ENCODE assay signal across 9 cellular contexts in the genomic region with DNA sequence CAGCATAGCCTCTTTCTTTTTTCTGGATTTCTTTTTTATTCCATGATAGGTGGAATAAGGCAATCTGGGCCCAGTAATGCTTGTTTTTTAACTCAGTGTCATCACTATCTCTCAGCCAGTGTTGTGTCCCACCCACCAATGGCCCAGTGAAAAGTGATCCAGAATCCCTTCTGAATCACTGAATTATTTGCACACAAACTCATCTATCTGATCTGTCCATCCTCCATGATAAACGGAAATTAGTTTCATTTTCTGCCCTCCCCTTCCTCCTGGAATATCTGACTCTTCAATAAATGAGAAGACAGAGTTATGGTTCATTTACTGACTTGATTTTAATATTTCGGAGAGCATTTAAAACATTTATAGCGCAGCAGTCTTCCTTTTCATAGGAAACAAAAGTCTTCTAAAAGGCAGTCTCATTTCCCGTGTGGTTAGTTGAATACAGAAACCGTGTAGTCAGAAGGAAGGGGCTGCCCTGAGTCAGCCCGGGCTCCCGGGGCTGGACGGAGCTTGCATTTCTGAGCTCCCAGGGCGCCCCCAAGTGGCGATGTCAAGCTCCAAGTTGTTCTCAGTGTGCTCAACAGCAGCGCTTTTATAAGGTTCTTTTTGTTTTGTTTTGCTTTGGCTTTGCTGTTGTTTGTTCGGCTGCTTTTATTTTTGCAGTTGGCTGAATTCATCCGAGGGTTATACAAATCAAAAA. TPM values are rescaled to one million over a fixed set of nuclear protein-coding genes. Genes with fewer than 3 reads are reported as not detected.
DNase-seq lines count a peak whose midpoint lies in the region; ATAC-seq and TF ChIP-seq lines count a peak whose summit lies in the region.
"Not testable (repeated sequence)": the region's sequence is repeated elsewhere in the genome, so short reads cannot be mapped to it uniquely, and the experiment has no call there.
"Had no signal": no experiment of that assay in that cellular context is flagged by ENCODE, and none has a peak within 500 bp of the region (broad histone marks: within the 10 kb centered on the region; RNA-seq: fewer than 3 reads in every experiment).

No MANE protein-coding gene starts in this region.

- peak; percentile 46 to 48 for DNase-seq in Caco-2
- DNase-seq in T-helper 2 cell treated with Interferon-gamma antibody and Interleukin-4, amounts not matched to agents 5 μg/mL and 100 μg/mL, for 36 hours (ENCODE audit: low spot score) = peak; percentile 11
- peak; percentile 57 for DNase-seq in activated naive CD8-positive, alpha-beta T cell treated with anti-CD3 and anti-CD28 coated beads, Interleukin-2, amount 10 ng/mL, durations not matched to agents 7 days and 5 days
- DNase-seq in left lobe of liver (ENCODE audit: low spot score) = not testable (repeated sequence)
- peak; percentile 10 to 12 for DNase-seq in stimulated activated CD8-positive, alpha-beta memory T cell treated with anti-CD3 and anti-CD28 coated beads, Interleukin-2, amount 100 ng/mL, for 48 hours (ENCODE audit: low read depth in 2 of 2)

- CTCF ChIA-PET in Caco-2 (lab: Charles Lee) = not testable (repeated sequence)

- not testable (repeated sequence) for H3K9me3 Mint-ChIP-seq in Caco-2 (ENCODE audit: unreplicated experiment); T-helper 2 cell treated with Interferon-gamma antibody and Interleukin-4, amounts not matched to agents 5 μg/mL and 100 μg/mL, for 36 hours; activated naive CD8-positive, alpha-beta T cell treated with anti-CD3 and anti-CD28 coated beads, Interleukin-2, amount 10 ng/mL, durations not matched to agents 7 days and 5 days

- not testable (repeated sequence) for H3K36me3 Mint-ChIP-seq in Caco-2 (ENCODE audit: insufficient read depth, unreplicated experiment); T-helper 2 cell treated with Interferon-gamma antibody and Interleukin-4, amounts not matched to agents 5 μg/mL and 100 μg/mL, for 36 hours (ENCODE audit: low read depth); activated naive CD8-positive, alpha-beta T cell treated with anti-CD3 and anti-CD28 coated beads, Interleukin-2, amount 10 ng/mL, durations not matched to agents 7 days and 5 days

- not testable (repeated sequence) for BruUV-seq in Caco-2 (replicated peaks; lab: Mats Ljungman, UMichigan)

- H3K4me3 Mint-ChIP-seq in Caco-2 (ENCODE audit: unreplicated experiment); T-helper 2 cell treated with Interferon-gamma antibody and Interleukin-4, amounts not matched to agents 5 μg/mL and 100 μg/mL, for 36 hours; activated naive CD8-positive, alpha-beta T cell treated with anti-CD3 and anti-CD28 coated beads, Interleukin-2, amount 10 ng/mL, durations not matched to agents 7 days and 5 days: not testable (repeated sequence)

- not testable (repeated sequence) for H3K36me3 ChIP-seq in Caco-2 (ENCODE audit: control insufficient read depth, insufficient read depth, low read length)

- ATAC-seq in GM19043 (IDR thresholded peaks at IDR 0.05; ENCODE audit: low read depth, unreplicated experiment) (peak; percentile 92), HG02571 (IDR thresholded peaks at IDR 0.05; ENCODE audit: unreplicated experiment) (peak; percentile 84), HG03342 (IDR thresholded peaks at IDR 0.05; ENCODE audit: unreplicated experiment) (peak; percentile 91), left lobe of liver (peak; percentile 96)
- ATAC-seq in activated naive CD8-positive, alpha-beta T cell treated with anti-CD3 and anti-CD28 coated beads, Interleukin-2, amount 10 ng/mL, durations not matched to agents 7 days and 5 days (ENCODE audit: low read depth) = peak; percentile 99

- not testable (repeated sequence) for TF ChIP-seq CTCF in Caco-2 (IDR thresholded peaks at IDR 0.05; ENCODE audit: insufficient read depth in 1 of 2, low read depth in 1 of 2, low read length in 1 of 2, severe bottlenecking in 1 of 2, unreplicated experiment in 1 of 2)

- not testable (repeated sequence) for H3K4me1 ChIP-seq in Caco-2

- POLR2A ChIA-PET in Caco-2 (lab: Charles Lee); activated naive CD8-positive, alpha-beta T cell treated with anti-CD3 and anti-CD28 coated beads, Interleukin-2, amount 10 ng/mL, durations not matched to agents 7 days and 5 days (lab: Charles Lee): not testable (repeated sequence)

- not testable (repeated sequence) for H3K4me3 ChIP-seq in Caco-2 (ENCODE audit: low read depth, low read length)

- not testable (repeated sequence) for H3K27ac Mint-ChIP-seq in Caco-2 (ENCODE audit: unreplicated experiment); T-helper 2 cell treated with Interferon-gamma antibody and Interleukin-4, amounts not matched to agents 5 μg/mL and 100 μg/mL, for 36 hours; activated naive CD8-positive, alpha-beta T cell treated with anti-CD3 and anti-CD28 coated beads, Interleukin-2, amount 10 ng/mL, durations not matched to agents 7 days and 5 days

- not testable (repeated sequence) for H3K4me1 Mint-ChIP-seq in Caco-2 (ENCODE audit: low read depth, unreplicated experiment); T-helper 2 cell treated with Interferon-gamma antibody and Interleukin-4, amounts not matched to agents 5 μg/mL and 100 μg/mL, for 36 hours (ENCODE audit: low read depth); activated naive CD8-positive, alpha-beta T cell treated with anti-CD3 and anti-CD28 coated beads, Interleukin-2, amount 10 ng/mL, durations not matched to agents 7 days and 5 days

- not testable (repeated sequence) for H3K9me3 ChIP-seq in Caco-2

- intact Hi-C loops in Caco-2 (cut with micrococcal nuclease; ENCODE audit: unreplicated experiment) = not testable (repeated sequence)

- not testable (repeated sequence) for H3K27me3 Mint-ChIP-seq in Caco-2 (ENCODE audit: insufficient read depth, unreplicated experiment); T-helper 2 cell treated with Interferon-gamma antibody and Interleukin-4, amounts not matched to agents 5 μg/mL and 100 μg/mL, for 36 hours (ENCODE audit: low read depth); activated naive CD8-positive, alpha-beta T cell treated with anti-CD3 and anti-CD28 coated beads, Interleukin-2, amount 10 ng/mL, durations not matched to agents 7 days and 5 days

- H3K27me3 ChIP-seq in Caco-2 (replicated peaks; ENCODE audit: control insufficient read depth, insufficient read depth, low read length) = not testable (repeated sequence)

RNA-seq across cellular contexts. Expression of gene DPP6, which starts 12.6 kb away (rescaled TPM):
- total RNA-seq in Caco-2 (2022) (not detected in 2 replicates), left lobe of liver (not detected)
- not detected for total RNA-seq in activated naive CD8-positive, alpha-beta T cell treated with anti-CD3 and anti-CD28 coated beads, Interleukin-2, amount 10 ng/mL, durations not matched to agents 7 days and 5 days
- total RNA-seq: LHCN-M2 had no signal
